ENCODE assay signal across 24 cellular contexts in the genomic region with DNA sequence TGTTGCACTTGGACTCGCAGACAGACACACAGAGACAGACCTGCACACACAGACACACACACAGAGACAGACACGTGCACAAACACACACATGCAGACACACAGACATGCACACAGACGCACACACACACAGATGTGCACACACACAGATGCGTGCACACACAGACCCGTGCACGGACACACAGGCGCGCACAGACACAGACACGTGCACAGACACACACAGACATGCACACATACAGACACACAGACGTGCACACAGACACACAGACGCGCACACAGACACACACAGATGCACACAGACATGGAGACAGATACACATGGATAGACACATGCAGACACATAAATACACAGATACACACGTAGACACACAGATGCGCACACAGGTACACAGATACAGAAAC. TPM values are rescaled to one million over a fixed set of nuclear protein-coding genes. Genes with fewer than 3 reads are reported as not detected.
DNase-seq lines count a peak whose midpoint lies in the region; ATAC-seq lines count a peak whose summit lies in the region.
"Had no signal": no experiment of that assay in that cellular context is flagged by ENCODE, and none has a peak within 500 bp of the region (broad histone marks: within the 10 kb centered on the region; RNA-seq: fewer than 3 reads in every experiment).

No MANE protein-coding gene starts in this region.

- H3K27ac Mint-ChIP-seq in CD4-positive, alpha-beta memory T cell: peak overlapping the region in 5 of 7 donors; percentile 5 to 66 (median 23)
- H3K27ac Mint-ChIP-seq in T-helper 17 cell: peak overlapping the region; percentile 37
- peak overlapping the region; percentile 67 for H3K27ac Mint-ChIP-seq in memory B cell
- no peak overlapping the region for H3K27ac Mint-ChIP-seq in activated naive CD8-positive, alpha-beta T cell treated with anti-CD3 and anti-CD28 coated beads for 36 hours

- H3K36me3 Mint-ChIP-seq in CD4-positive, alpha-beta memory T cell: peaks cover 14 to 34% of the 10 kb centered on the region in 2 donors
- H3K36me3 Mint-ChIP-seq in T-helper 17 cell (ENCODE audit: low read depth) (peaks cover 2% of the 10 kb centered on the region), memory B cell (peaks cover 24% of the 10 kb centered on the region)
- peaks cover 8% of the 10 kb centered on the region for H3K36me3 Mint-ChIP-seq in activated naive CD8-positive, alpha-beta T cell treated with anti-CD3 and anti-CD28 coated beads for 36 hours

- no peak overlapping the region for H3K4me3 Mint-ChIP-seq in CD4-positive, alpha-beta memory T cell
- H3K4me3 Mint-ChIP-seq in T-helper 17 cell (no peak overlapping the region), memory B cell (no peak overlapping the region)
- H3K4me3 Mint-ChIP-seq in activated naive CD8-positive, alpha-beta T cell treated with anti-CD3 and anti-CD28 coated beads for 36 hours: no peak overlapping the region

- CTCF ChIA-PET in CD4-positive, alpha-beta memory T cell (lab: Charles Lee; ENCODE audit: partially characterized antibody): no interaction called here

- POLR2A ChIA-PET in CD4-positive, alpha-beta memory T cell (lab: Charles Lee; ENCODE audit: partially characterized antibody): no interaction called here

- ATAC-seq in T-helper 17 cell: no peak
- ATAC-seq in memory B cell (ENCODE audit: low read depth): no peak
- ATAC-seq in GM21786 (IDR thresholded peaks at IDR 0.05; ENCODE audit: unreplicated experiment): no peak
- no peak for ATAC-seq in HG02973 (IDR thresholded peaks at IDR 0.05; ENCODE audit: unreplicated experiment)

- no peaks in the 10 kb centered on the region for H3K27me3 Mint-ChIP-seq in CD4-positive, alpha-beta memory T cell
- H3K27me3 Mint-ChIP-seq in T-helper 17 cell (no peaks in the 10 kb centered on the region), memory B cell (no peaks in the 10 kb centered on the region)
- no peaks in the 10 kb centered on the region for H3K27me3 Mint-ChIP-seq in activated naive CD8-positive, alpha-beta T cell treated with anti-CD3 and anti-CD28 coated beads for 36 hours
- H3K27me3 Mint-ChIP-seq: IgD-negative memory B cell had no signal

- H3K36me3 ChIP-seq in CD4-positive, alpha-beta memory T cell (ENCODE audit: insufficient read depth, low read length): peaks cover 45% of the 10 kb centered on the region
- H3K36me3 ChIP-seq: BE2C had no signal

- intact Hi-C loops in CD4-positive, alpha-beta memory T cell (cut with micrococcal nuclease): no loop called here

- no peaks in the 10 kb centered on the region for H3K4me1 ChIP-seq in CD4-positive, alpha-beta memory T cell (ENCODE audit: insufficient read depth, low read length)
- H3K4me1 ChIP-seq: BE2C had no signal

- no peak overlapping the region for H3K27ac ChIP-seq in CD4-positive, alpha-beta memory T cell (ENCODE audit: low read depth, low read length)
- H3K27ac ChIP-seq: RWPE1, SK-N-MC had no signal

- H3K9me3 ChIP-seq in CD4-positive, alpha-beta memory T cell (ENCODE audit: control insufficient read depth in 1 of 2, low read length in 2 of 2): no peaks in the 10 kb centered on the region
- H3K9me3 ChIP-seq in T-helper 17 cell (ENCODE audit: control insufficient read depth, low read length, poor library complexity, severe bottlenecking): no peaks in the 10 kb centered on the region
- H3K9me3 ChIP-seq: BE2C had no signal

- H3K4me3 ChIP-seq in CD4-positive, alpha-beta memory T cell (ENCODE audit: low read length in 2 of 2): no peak overlapping the region
- H3K4me3 ChIP-seq: SK-N-MC had no signal

- DNase-seq in CD4-positive, alpha-beta memory T cell: no peak
- DNase-seq in T-helper 17 cell (no peak), memory B cell (ENCODE audit: low spot score in 2 of 2) (no peak)
- no peak for DNase-seq in activated naive CD8-positive, alpha-beta T cell treated with anti-CD3 and anti-CD28 coated beads for 36 hours
- DNase-seq: BE2C; COR-L47; DMS79; H7; Karpas-422; MV-4-11; NCI-H1105 treated with DMSO at 0.1 percent for 48 hours; NCI-H2029 treated with DMSO at 0.1 percent for 48 hours; NCI-H226; NCI-H524; NCI-H774; NK-92 treated with Interleukin-12 subunit alpha and Interleukin-12 subunit beta, amount 100 ng/mL, for 24 hours; SHP77 treated with DMSO at 0.1 percent for 48 hours had no signal

- no peaks in the 10 kb centered on the region for H3K9me3 Mint-ChIP-seq in CD4-positive, alpha-beta memory T cell
- H3K9me3 Mint-ChIP-seq in memory B cell: no peaks in the 10 kb centered on the region
- H3K9me3 Mint-ChIP-seq in activated naive CD8-positive, alpha-beta T cell treated with anti-CD3 and anti-CD28 coated beads for 36 hours: no peaks in the 10 kb centered on the region
- H3K9me3 Mint-ChIP-seq: IgD-negative memory B cell had no signal

- peaks cover 8 to 15% (median 10%) of the 10 kb centered on the region in 4 donors for H3K4me1 Mint-ChIP-seq in CD4-positive, alpha-beta memory T cell
- H3K4me1 Mint-ChIP-seq in T-helper 17 cell: peaks cover 11% of the 10 kb centered on the region
- H3K4me1 Mint-ChIP-seq in memory B cell: peaks cover 5% of the 10 kb centered on the region
- H3K4me1 Mint-ChIP-seq in activated naive CD8-positive, alpha-beta T cell treated with anti-CD3 and anti-CD28 coated beads for 36 hours: peaks cover 6% of the 10 kb centered on the region

- no peaks in the 10 kb centered on the region for H3K27me3 ChIP-seq in CD4-positive, alpha-beta memory T cell (ENCODE audit: insufficient read depth, low read length)
- H3K27me3 ChIP-seq: BE2C had no signal

RNA-seq across cellular contexts. Expression of a gene that starts 11.3 kb away (rescaled TPM):
- total RNA-seq in CD4-positive, alpha-beta memory T cell: 100 to 1,000 TPM; 143 to 145 TPM
- polyA plus RNA-seq in CD4-positive, alpha-beta memory T cell: 100 to 1,000 TPM; 132 to 134 TPM
- total RNA-seq in T-helper 17 cell: 100 to 1,000 TPM; 132 to 176 TPM
- 100 to 1,000 TPM; 150 to 154 TPM for total RNA-seq in activated naive CD8-positive, alpha-beta T cell treated with anti-CD3 and anti-CD28 coated beads for 36 hours

RNA-seq across cellular contexts. Expression of a gene that starts 25.4 kb away (rescaled TPM):
- not detected for total RNA-seq in CD4-positive, alpha-beta memory T cell
- 1 to 10 TPM in 1 of 2 donors, under 1 TPM in 1; 0.32 to 2.3 TPM for polyA plus RNA-seq in CD4-positive, alpha-beta memory T cell
- 1 to 10 TPM; 1.4 to 3.4 TPM for total RNA-seq in T-helper 17 cell
- total RNA-seq in activated naive CD8-positive, alpha-beta T cell treated with anti-CD3 and anti-CD28 coated beads for 36 hours: not detected
- total RNA-seq: HT1080, M059J had no signal

RNA-seq across cellular contexts. Expression of a gene that starts 28.1 kb away (rescaled TPM):
- 10 to 100 TPM; 51.7 to 55.2 TPM for total RNA-seq in CD4-positive, alpha-beta memory T cell
- polyA plus RNA-seq in CD4-positive, alpha-beta memory T cell: 10 to 100 TPM; 20.1 to 32.4 TPM
- 10 to 100 TPM; 48.0 to 54.2 TPM for total RNA-seq in T-helper 17 cell
- total RNA-seq in activated naive CD8-positive, alpha-beta T cell treated with anti-CD3 and anti-CD28 coated beads for 36 hours: 10 to 100 TPM; 14.0 to 14.8 TPM

RNA-seq across cellular contexts. Expression of a gene that starts 42.3 kb away (rescaled TPM):
- 1 to 10 TPM; 1.3 to 1.7 TPM for total RNA-seq in CD4-positive, alpha-beta memory T cell
- under 1 TPM in 1 of 2 donors, not detected in 1; 0.37 TPM for polyA plus RNA-seq in CD4-positive, alpha-beta memory T cell
- 10 to 100 TPM in 1 of 2 donors, 1 to 10 TPM in 1; 2.7 to 26.1 TPM for total RNA-seq in T-helper 17 cell
- total RNA-seq in activated naive CD8-positive, alpha-beta T cell treated with anti-CD3 and anti-CD28 coated beads for 36 hours: 1 to 10 TPM; 2.9 to 3.7 TPM

RNA-seq across cellular contexts. Expression of a gene that starts 49.4 kb away (rescaled TPM):
- total RNA-seq in CD4-positive, alpha-beta memory T cell: not detected
- not detected for polyA plus RNA-seq in CD4-positive, alpha-beta memory T cell
- not detected for total RNA-seq in T-helper 17 cell
- not detected for total RNA-seq in activated naive CD8-positive, alpha-beta T cell treated with anti-CD3 and anti-CD28 coated beads for 36 hours
- total RNA-seq: HT1080, M059J had no signal
- polyA plus RNA-seq: IgD-negative memory B cell had no signal
